ENCODE assay signal across 10 cellular contexts in genomic region chr20:49037962-49038387, GRCh38. TPM values are rescaled to one million over a fixed set of nuclear protein-coding genes. Genes with fewer than 3 reads are reported as not detected.
DNase-seq lines count a peak whose midpoint lies in the region; ATAC-seq, FAIRE-seq and TF ChIP-seq lines count a peak whose summit lies in the region.
"Had no signal": no experiment of that assay in that cellular context is flagged by ENCODE, and none has a peak within 500 bp of the region (broad histone marks: within the 10 kb centered on the region; RNA-seq: fewer than 3 reads in every experiment).

No MANE protein-coding gene starts in this region.

- peaks cover 14% of the 10 kb centered on the region for H3K4me1 Mint-ChIP-seq in activated CD8-positive, alpha-beta T cell treated with anti-CD3 and anti-CD28 coated beads, Interleukin-2, amount 10 ng/mL, durations not matched to agents 7 days and 5 days (ENCODE audit: low read depth)
- peaks cover 6% of the 10 kb centered on the region for H3K4me1 Mint-ChIP-seq in memory B cell

- ATAC-seq in activated CD8-positive, alpha-beta T cell treated with anti-CD3 and anti-CD28 coated beads, Interleukin-2, amount 10 ng/mL, durations not matched to agents 7 days and 5 days: peak; percentile 68
- peak; percentile 59 for ATAC-seq in memory B cell (ENCODE audit: low read depth)

- peak; percentile 93 for DNase-seq in GF-D8 (lab: John Stamatoyannopoulos, UW)
- DNase-seq in NOMO-1 (lab: John Stamatoyannopoulos, UW; ENCODE audit: unreplicated experiment in 2 of 2): peak; percentile 79 to 92
- DNase-seq in activated CD8-positive, alpha-beta T cell treated with anti-CD3 and anti-CD28 coated beads, Interleukin-2, amount 10 ng/mL, durations not matched to agents 7 days and 5 days: peak; percentile 30
- no peak for DNase-seq in memory B cell (ENCODE audit: low spot score in 2 of 2)
- no peak for DNase-seq in KG1 (lab: John Stamatoyannopoulos, UW)
- DNase-seq in DMS53 (lab: John Stamatoyannopoulos, UW): no peak
- DNase-seq in GM03348 (ENCODE audit: low spot score): no peak
- DNase-seq in H54 (ENCODE audit: insufficient read length, low spot score): no peak
- DNase-seq: glutamatergic neuron, NCI-H446 had no signal

- POLR2A ChIA-PET in activated CD8-positive, alpha-beta T cell treated with anti-CD3 and anti-CD28 coated beads, Interleukin-2, amount 10 ng/mL, durations not matched to agents 7 days and 5 days (lab: Charles Lee): interaction anchor here (0.7 to 2.0 kb wide), 2 partner anchors 9 to 25 kb away, joined by 3 to 17 read pairs; partner anchors contain the start of gene CSE1L

- FAIRE-seq in H54 (lab: Jason Lieb, UNC): no peak

- H3K36me3 Mint-ChIP-seq in activated CD8-positive, alpha-beta T cell treated with anti-CD3 and anti-CD28 coated beads, Interleukin-2, amount 10 ng/mL, durations not matched to agents 7 days and 5 days (ENCODE audit: low read depth): peaks cover 8% of the 10 kb centered on the region
- peaks cover 6% of the 10 kb centered on the region for H3K36me3 Mint-ChIP-seq in memory B cell

- H3K27me3 Mint-ChIP-seq in activated CD8-positive, alpha-beta T cell treated with anti-CD3 and anti-CD28 coated beads, Interleukin-2, amount 10 ng/mL, durations not matched to agents 7 days and 5 days (ENCODE audit: low read depth): no peaks in the 10 kb centered on the region
- no peaks in the 10 kb centered on the region for H3K27me3 Mint-ChIP-seq in memory B cell

- no peak overlapping the region for H3K4me3 Mint-ChIP-seq in activated CD8-positive, alpha-beta T cell treated with anti-CD3 and anti-CD28 coated beads, Interleukin-2, amount 10 ng/mL, durations not matched to agents 7 days and 5 days
- no peak overlapping the region for H3K4me3 Mint-ChIP-seq in memory B cell

- TF ChIP-seq POLR2A in H54 (IDR thresholded peaks at IDR 0.05; ENCODE audit: low read depth, low read length): no peak

- no peaks in the 10 kb centered on the region for H3K9me3 Mint-ChIP-seq in activated CD8-positive, alpha-beta T cell treated with anti-CD3 and anti-CD28 coated beads, Interleukin-2, amount 10 ng/mL, durations not matched to agents 7 days and 5 days (ENCODE audit: insufficient read depth)
- no peaks in the 10 kb centered on the region for H3K9me3 Mint-ChIP-seq in memory B cell

- peak overlapping the region; percentile 31 for H3K27ac Mint-ChIP-seq in activated CD8-positive, alpha-beta T cell treated with anti-CD3 and anti-CD28 coated beads, Interleukin-2, amount 10 ng/mL, durations not matched to agents 7 days and 5 days
- H3K27ac Mint-ChIP-seq in memory B cell: no peak overlapping the region

- CTCF ChIA-PET in activated CD8-positive, alpha-beta T cell treated with anti-CD3 and anti-CD28 coated beads, Interleukin-2, amount 10 ng/mL, durations not matched to agents 7 days and 5 days (lab: Charles Lee): interaction anchor here (1.4 to 1.5 kb wide), 2 partner anchors 8 to 9 kb away, joined by 3 to 7 read pairs; partner anchors contain the start of gene CSE1L

RNA-seq across cellular contexts. Expression of gene CSE1L, which starts 8.1 kb away (rescaled TPM):
- 100 to 1,000 TPM in 1 of 2 experiments, 10 to 100 TPM in 1; 98.0 to 102 TPM for total RNA-seq in activated CD8-positive, alpha-beta T cell treated with anti-CD3 and anti-CD28 coated beads, Interleukin-2, amount 10 ng/mL, durations not matched to agents 7 days and 5 days

Comparison
In these comparisons a context has a peak if more than half of its experiments do, and no peak if none do; other contexts are left out.
1. DNase-seq: peak in GF-D8 (single experiment), NOMO-1 (2 of 2) and activated CD8-positive, alpha-beta T cell treated with anti-CD3 and anti-CD28 coated beads, Interleukin-2, amount 10 ng/mL, durations not matched to agents 7 days and 5 days (single experiment); none in memory B cell (0 of 2), KG1 (single experiment), DMS53 (single experiment), GM03348 (single experiment) and H54 (single experiment).